Comparison of ENCODE assay signal across 8 cellular contexts in the genomic region with DNA sequence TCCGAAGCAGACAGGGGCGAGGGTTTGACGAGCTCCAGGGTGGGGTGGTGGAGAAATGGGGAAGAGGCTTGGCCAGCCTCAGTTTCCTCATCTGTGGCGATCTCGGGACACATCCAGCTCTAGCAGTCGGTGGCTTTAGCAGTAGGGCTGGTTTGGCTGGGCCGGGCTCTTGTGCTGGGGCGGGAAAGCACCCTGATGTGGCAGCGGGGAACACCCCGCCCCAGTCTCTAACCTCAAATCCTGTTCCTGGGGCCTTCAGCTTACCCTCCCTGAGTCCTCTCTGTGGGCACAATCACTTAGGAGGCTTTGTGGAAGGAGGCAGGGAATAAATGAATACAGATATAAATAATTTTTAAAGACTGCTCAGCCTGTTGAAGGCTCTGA. TPM values are rescaled to one million over a fixed set of nuclear protein-coding genes. Genes with fewer than 3 reads are reported as not detected.
DNase-seq lines count a peak whose midpoint lies in the region; ATAC-seq and TF ChIP-seq lines count a peak whose summit lies in the region.

No MANE protein-coding gene starts in this region.

- H3K4me3 ChIP-seq in subcutaneous abdominal adipose tissue (ENCODE audit: low read depth in 1 of 5, low read length in 5 of 5): peak overlapping the region; percentile 86 to 99 (median 98)

- ATAC-seq in CD4-positive, alpha-beta T cell (ENCODE audit: poor library complexity): peak; percentile 57
- ATAC-seq in GM21447 (IDR thresholded peaks at IDR 0.05; ENCODE audit: unreplicated experiment): peak; percentile 40

- peak overlapping the region; percentile 85 to 98 (median 94) for H3K9ac ChIP-seq in subcutaneous abdominal adipose tissue (ENCODE audit: low read length in 5 of 5)

- H3K36me3 Mint-ChIP-seq in CD4-positive, alpha-beta T cell (ENCODE audit: low read depth): peaks cover 30% of the 10 kb centered on the region
- H3K36me3 Mint-ChIP-seq in nephron progenitor cell (ENCODE audit: low read depth): no peaks in the 10 kb centered on the region

- CTCF ChIA-PET in CD4-positive, alpha-beta T cell (lab: Charles Lee): interaction anchor here (0.6 kb wide), 1 partner anchor 24 kb away, joined by 3 read pairs; no protein-coding TSS in a partner anchor

- no peaks in the 10 kb centered on the region for H3K27me3 ChIP-seq in CD4-positive, alpha-beta T cell (ENCODE audit: control insufficient read depth, insufficient read depth, low read length)
- no peaks in the 10 kb centered on the region for H3K27me3 ChIP-seq in subcutaneous abdominal adipose tissue (ENCODE audit: control insufficient read depth in 5 of 5, insufficient read depth in 4 of 5, low read length in 5 of 5)

- H3K4me1 ChIP-seq in subcutaneous abdominal adipose tissue (ENCODE audit: control insufficient read depth in 5 of 5, insufficient read depth in 5 of 5, low read length in 5 of 5): peaks cover 4 to 65% (median 46%) of the 10 kb centered on the region in 5 donors

- H3K9me3 Mint-ChIP-seq in CD4-positive, alpha-beta T cell: no peaks in the 10 kb centered on the region
- H3K9me3 Mint-ChIP-seq in nephron progenitor cell: no peaks in the 10 kb centered on the region

- peak; percentile 38 to 67 (median 58) for DNase-seq in CD4-positive, alpha-beta T cell
- peak; percentile 18 to 37 for DNase-seq in Kasumi-1 (lab: John Stamatoyannopoulos, UW)
- DNase-seq in activated CD8-positive, alpha-beta memory T cell treated with anti-CD3 and anti-CD28 coated beads for 48 hours (ENCODE audit: low read depth in 2 of 3, low spot score in 2 of 3): peak; percentile 38 to 51 (median 40)
- DNase-seq in epithelial cell of prostate (ENCODE audit: low read depth, low spot score): no peak
- no peak for DNase-seq in nephron progenitor cell
- no peak for DNase-seq in NCI-H774 (lab: John Stamatoyannopoulos, UW)

- H3K36me3 ChIP-seq in subcutaneous abdominal adipose tissue (ENCODE audit: control insufficient read depth in 5 of 5, insufficient read depth in 5 of 5, low read length in 5 of 5): peaks cover 0 to 9% (median 2%) of the 10 kb centered on the region in 5 donors

- intact Hi-C loops in CD4-positive, alpha-beta T cell (cut with DNase I, micrococcal nuclease): no loop called here

- H3K27me3 Mint-ChIP-seq in CD4-positive, alpha-beta T cell: no peaks in the 10 kb centered on the region
- H3K27me3 Mint-ChIP-seq in nephron progenitor cell (ENCODE audit: low read depth, poor library complexity): peaks cover 14% of the 10 kb centered on the region

- H3K27ac ChIP-seq in CD4-positive, alpha-beta T cell (ENCODE audit: low read depth, low read length): peak overlapping the region; percentile 98
- peak overlapping the region; percentile 88 for H3K27ac ChIP-seq in epithelial cell of prostate
- peak overlapping the region; percentile 92 for H3K27ac ChIP-seq in subcutaneous abdominal adipose tissue (ENCODE audit: low read depth, low read length)

- no peaks in the 10 kb centered on the region for H3K9me3 ChIP-seq in CD4-positive, alpha-beta T cell (ENCODE audit: control insufficient read depth, low read length)
- no peaks in the 10 kb centered on the region for H3K9me3 ChIP-seq in subcutaneous abdominal adipose tissue (ENCODE audit: control insufficient read depth in 5 of 5, low read length in 5 of 5)

- peak overlapping the region; percentile 98 for H3K27ac Mint-ChIP-seq in CD4-positive, alpha-beta T cell
- H3K27ac Mint-ChIP-seq in nephron progenitor cell: no peak overlapping the region

- H3K4me1 Mint-ChIP-seq in CD4-positive, alpha-beta T cell (ENCODE audit: low read depth): peaks cover 67% of the 10 kb centered on the region
- peaks cover 27% of the 10 kb centered on the region for H3K4me1 Mint-ChIP-seq in nephron progenitor cell

- POLR2A ChIA-PET in CD4-positive, alpha-beta T cell (lab: Charles Lee): interaction anchor here (0.7 to 1.1 kb wide), 4 partner anchors 10 to 461 kb away, joined by 3 to 4 read pairs (median 3); a partner anchor contains a TSS

- peak overlapping the region; percentile 97 for H3K4me3 Mint-ChIP-seq in CD4-positive, alpha-beta T cell
- peak overlapping the region; percentile 94 for H3K4me3 Mint-ChIP-seq in nephron progenitor cell

- no peak for TF ChIP-seq CTCF in CD4-positive, alpha-beta T cell (IDR thresholded peaks at IDR 0.05)
- TF ChIP-seq CTCF in nephron progenitor cell (IDR thresholded peaks at IDR 0.05): no peak

RNA-seq across cellular contexts. Expression of a gene that starts 1.1 kb away (rescaled TPM):
- total RNA-seq in CD4-positive, alpha-beta T cell: 10 to 100 TPM; 40.3 to 40.6 TPM

RNA-seq across cellular contexts. Expression of a gene that starts 26.5 kb away (rescaled TPM):
- 10 to 100 TPM; 29.1 to 29.7 TPM for total RNA-seq in CD4-positive, alpha-beta T cell

Comparison
In these comparisons a context has a peak if more than half of its experiments do, and no peak if none do; other contexts are left out.
1. DNase-seq: peak in CD4-positive, alpha-beta T cell (10 of 10), Kasumi-1 (2 of 2) and activated CD8-positive, alpha-beta memory T cell treated with anti-CD3 and anti-CD28 coated beads for 48 hours (3 of 3); none in epithelial cell of prostate (single experiment), nephron progenitor cell (single experiment) and NCI-H774 (single experiment).
2. Peak in every context shown above with its lines, with median percentiles within 50 percentile points of each other: H3K27ac ChIP-seq.